Comparison of ENCODE assay signal across 20 cellular contexts in genomic region chr1:31110846-31111245, GRCh38.
"Had no signal": no experiment of that assay in that cellular context is flagged by ENCODE, and none has a peak within 500 bp of the region (broad histone marks: within the 10 kb centered on the region; RNA-seq: fewer than 3 reads in every experiment).

No MANE protein-coding gene starts in this region.

- H3K36me3 ChIP-seq: left lung, ovary, prostate gland, thoracic aorta, upper lobe of right lung had no signal

- H3K36me3 Mint-ChIP-seq: activated naive CD8-positive, alpha-beta T cell treated with anti-CD3 and anti-CD28 coated beads for 36 hours; immature natural killer cell; mesothelial cell of epicardium; naive thymus-derived CD8-positive, alpha-beta T cell had no signal

- DNase-seq: activated CD4-positive, alpha-beta T cell treated with anti-CD3 and anti-CD28 coated beads for 1 hour; activated naive CD4-positive, alpha-beta T cell treated with Interleukin-2 at 50 U/mL for 16 hours; activated naive CD8-positive, alpha-beta T cell treated with anti-CD3 and anti-CD28 coated beads for 36 hours; activated T-cell treated with anti-CD3 and anti-CD28 coated beads, Interleukin-2, amount 50 U/mL, for 24 hours; cerebellar nuclear complex; immature natural killer cell; naive thymus-derived CD8-positive, alpha-beta T cell; stimulated activated CD4-positive, alpha-beta T cell treated with anti-CD3 and anti-CD28 coated beads, Interleukin-4, amount 100 ng/mL, for 24 hours; stimulated activated naive CD4-positive, alpha-beta T cell treated with Interleukin-2 at 50 U/mL for 16 hours; T-helper 1 cell; T-helper 9 cell had no signal

- H3K9me3 ChIP-seq: left lung, ovary, prostate gland, thoracic aorta, upper lobe of right lung had no signal

- H3K4me3 ChIP-seq: coronary artery, left lung, lung, ovary, prostate gland, thoracic aorta, upper lobe of right lung had no signal

- H3K4me1 Mint-ChIP-seq: activated naive CD8-positive, alpha-beta T cell treated with anti-CD3 and anti-CD28 coated beads for 36 hours; activated T-helper 17 cell treated with anti-CD3 and anti-CD28 coated beads, Interleukin-2, amount 50 U/mL, for 72 hours; immature natural killer cell had no signal

- H3K27ac ChIP-seq: coronary artery, ovary, prostate gland, thoracic aorta, upper lobe of right lung had no signal

- H3K4me1 ChIP-seq: prostate gland had no signal

- H3K9me3 Mint-ChIP-seq: activated naive CD8-positive, alpha-beta T cell treated with anti-CD3 and anti-CD28 coated beads for 36 hours; activated T-cell treated with anti-CD3 and anti-CD28 coated beads, Interleukin-2, amount 50 U/mL, for 24 hours; activated T-helper 17 cell treated with anti-CD3 and anti-CD28 coated beads, Interleukin-2, amount 50 U/mL, for 72 hours; immature natural killer cell; mesothelial cell of epicardium; naive thymus-derived CD8-positive, alpha-beta T cell had no signal

- H3K27ac Mint-ChIP-seq: activated naive CD8-positive, alpha-beta T cell treated with anti-CD3 and anti-CD28 coated beads for 36 hours; activated T-cell treated with anti-CD3 and anti-CD28 coated beads, Interleukin-2, amount 50 U/mL, for 24 hours; activated T-helper 17 cell treated with anti-CD3 and anti-CD28 coated beads, Interleukin-2, amount 50 U/mL, for 72 hours; immature natural killer cell; naive thymus-derived CD8-positive, alpha-beta T cell had no signal

- H3K4me3 Mint-ChIP-seq: activated naive CD8-positive, alpha-beta T cell treated with anti-CD3 and anti-CD28 coated beads for 36 hours; activated T-cell treated with anti-CD3 and anti-CD28 coated beads, Interleukin-2, amount 50 U/mL, for 24 hours; activated T-helper 17 cell treated with anti-CD3 and anti-CD28 coated beads, Interleukin-2, amount 50 U/mL, for 72 hours; immature natural killer cell; mesothelial cell of epicardium; naive thymus-derived CD8-positive, alpha-beta T cell had no signal

- H3K27me3 ChIP-seq: left lung, ovary, upper lobe of right lung had no signal
